ENCODE assay signal across 9 cellular contexts in the genomic region with DNA sequence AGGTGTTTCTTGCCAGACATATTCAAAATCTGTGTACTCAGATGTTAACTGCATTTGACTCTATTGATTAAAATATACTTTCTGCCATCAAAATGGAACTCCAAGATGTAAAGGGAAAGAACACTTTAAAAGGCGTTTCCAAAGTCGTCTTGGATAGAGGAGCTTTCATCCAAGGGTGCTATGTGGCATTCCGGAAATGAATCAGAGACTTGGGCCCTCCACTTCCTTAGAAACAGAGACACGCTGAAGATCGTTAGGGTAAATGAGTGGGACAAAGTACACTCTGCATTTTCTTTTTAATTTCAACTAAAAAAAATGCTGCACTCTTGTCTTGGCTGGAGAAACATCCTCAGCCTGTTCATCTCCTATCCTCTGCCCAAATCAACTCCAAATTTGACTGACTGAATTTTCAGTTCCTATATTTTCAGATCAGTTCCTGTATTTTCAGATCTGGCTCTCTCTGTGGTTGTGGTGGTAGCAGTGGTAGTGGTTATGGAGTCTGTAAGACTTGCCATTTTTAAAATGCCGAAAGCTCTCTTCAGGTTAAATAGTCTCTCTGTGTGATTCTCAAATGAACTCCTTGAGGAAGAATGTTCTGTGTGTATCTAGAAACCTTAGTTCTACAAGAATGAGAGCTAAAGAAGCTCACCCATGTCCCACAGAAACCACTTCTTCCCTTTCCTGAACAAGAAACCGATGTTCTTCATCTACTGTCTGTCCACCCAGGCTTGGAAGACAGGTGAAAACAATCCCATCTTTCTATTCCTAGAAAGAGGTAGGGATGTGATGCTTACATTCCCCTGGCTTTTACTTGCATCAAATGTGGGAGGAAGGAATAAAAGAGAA.
DNase-seq lines count a peak whose midpoint lies in the region; ATAC-seq and TF ChIP-seq lines count a peak whose summit lies in the region.
"Had no signal": no experiment of that assay in that cellular context is flagged by ENCODE, and none has a peak within 500 bp of the region (broad histone marks: within the 10 kb centered on the region; RNA-seq: fewer than 3 reads in every experiment).

No MANE protein-coding gene starts in this region.

- CTCF ChIA-PET in A673 (lab: Charles Lee): no interaction called here

- H3K36me3 ChIP-seq in DOHH2 (ENCODE audit: control insufficient read depth, low read length) (no peaks in the 10 kb centered on the region), A673 (ENCODE audit: insufficient read depth, low read length, poor library complexity, severe bottlenecking) (no peaks in the 10 kb centered on the region), uterus (no peaks in the 10 kb centered on the region)

- peaks cover 17% of the 10 kb centered on the region for H3K4me1 Mint-ChIP-seq in T-helper 17 cell

- H4K20me1 ChIP-seq in DOHH2 (ENCODE audit: control insufficient read depth, insufficient read depth, low read depth, low read length): no peaks in the 10 kb centered on the region

- H3K4me2 ChIP-seq in DOHH2 (ENCODE audit: low read length): peak overlapping the region; percentile 1; the same call in 1 of the 2 replicates

- H3K9me3 ChIP-seq in DOHH2 (ENCODE audit: control insufficient read depth, insufficient read depth, low read length) (no peaks in the 10 kb centered on the region), T-helper 17 cell (ENCODE audit: control insufficient read depth, low read length, poor library complexity, severe bottlenecking) (no peaks in the 10 kb centered on the region), A673 (ENCODE audit: low read depth, low read length, poor library complexity, severe bottlenecking) (no peaks in the 10 kb centered on the region), uterus (no peaks in the 10 kb centered on the region)

- ATAC-seq in GM21367 (IDR thresholded peaks at IDR 0.05; ENCODE audit: unreplicated experiment) (peak; percentile 76), HG03342 (IDR thresholded peaks at IDR 0.05; ENCODE audit: unreplicated experiment) (peak; percentile 86), T-helper 17 cell (peak; percentile 35)

- H3K9me2 ChIP-seq in DOHH2 (replicated peaks; ENCODE audit: control insufficient read depth, low read length): no peaks in the 10 kb centered on the region

- no peaks in the 10 kb centered on the region for H3K27me3 Mint-ChIP-seq in T-helper 17 cell

- no peaks in the 10 kb centered on the region for H3F3A ChIP-seq in DOHH2 (ENCODE audit: control insufficient read depth, insufficient read depth)

- peak overlapping the region; percentile 78 for H3K27ac Mint-ChIP-seq in T-helper 17 cell

- DNase-seq in T-helper 17 cell (no peak), A673 (ENCODE audit: low spot score) (no peak), DMS 273 (lab: John Stamatoyannopoulos, UW; ENCODE audit: unreplicated experiment) (no peak), uterus (no peak), posterior vena cava (ENCODE audit: low spot score) (no peak)
- DNase-seq: activated CD4-positive, alpha-beta T cell treated with anti-CD3 and anti-CD28 coated beads, Interleukin-2, amount 50 U/mL, for 48 hours had no signal

- BruUV-seq in A673 (replicated peaks; lab: Mats Ljungman, UMichigan): no TSS peak

- TF ChIP-seq POLR2A in uterus (IDR thresholded peaks at IDR 0.05): no peak

- POLR2A ChIA-PET in A673 (lab: Charles Lee; ENCODE audit: low non-redundant PET): no interaction called here

- TF ChIP-seq CTCF in DOHH2 (IDR thresholded peaks at IDR 0.05; ENCODE audit: low read depth, low read length, poor library complexity, severe bottlenecking) (no peak), A673 (conservative IDR thresholded peaks at IDR 0.05; ENCODE audit: low read depth, low read length) (no peak), uterus (IDR thresholded peaks at IDR 0.05) (no peak)

- H3K27me3 ChIP-seq in DOHH2 (ENCODE audit: control insufficient read depth, low read length): peaks cover 16% of the 10 kb centered on the region
- no peaks in the 10 kb centered on the region for H3K27me3 ChIP-seq in A673 (replicated peaks; ENCODE audit: insufficient read depth, low read depth, low read length, poor library complexity)
- no peaks in the 10 kb centered on the region for H3K27me3 ChIP-seq in uterus

- no peaks in the 10 kb centered on the region for H3K79me2 ChIP-seq in DOHH2 (ENCODE audit: control insufficient read depth, low read length)

- peak overlapping the region; percentile 36 for H3K4me3 Mint-ChIP-seq in T-helper 17 cell

- H3K4me3 ChIP-seq in DOHH2 (ENCODE audit: low read length) (no peak overlapping the region), A673 (ENCODE audit: low read depth, low read length, poor library complexity, severe bottlenecking) (no peak overlapping the region), uterus (no peak overlapping the region)

- H3K36me3 Mint-ChIP-seq in T-helper 17 cell (ENCODE audit: low read depth): no peaks in the 10 kb centered on the region

- H3K27ac ChIP-seq in DOHH2 (ENCODE audit: low read depth, low read length) (no peak overlapping the region), A673 (ENCODE audit: low read depth, low read length, poor library complexity, severe bottlenecking) (no peak overlapping the region), uterus (no peak overlapping the region)

- H3K4me1 ChIP-seq in DOHH2 (ENCODE audit: control insufficient read depth, low read length) (peaks cover 14% of the 10 kb centered on the region), A673 (ENCODE audit: insufficient read depth, low read length, poor library complexity, severe bottlenecking) (no peaks in the 10 kb centered on the region), uterus (no peaks in the 10 kb centered on the region)

- intact Hi-C loops in A673 (cut with micrococcal nuclease; ENCODE audit: unreplicated experiment) (no loop called here), uterus (cut with DNase I; ENCODE audit: low total_unique reads) (no loop called here), posterior vena cava (cut with DNase I) (no loop called here)

Comparison
In these comparisons a context has a peak if more than half of its experiments do, and no peak if none do; other contexts are left out.
1. ATAC-seq: peak in every context shown above with its lines; median percentile 86 in HG03342; 76 in GM21367; 35 in T-helper 17 cell.